In genomic region chr6:109222848-109223247, GRCh38 we compare ENCODE assay signal across 23 cellular contexts.
"Had no signal": no experiment of that assay in that cellular context is flagged by ENCODE, and none has a peak within 500 bp of the region (broad histone marks: within the 10 kb centered on the region; RNA-seq: fewer than 3 reads in every experiment).

No MANE protein-coding gene starts in this region.

- H3K27me3 ChIP-seq: breast epithelium had no signal

- DNase-seq: activated CD4-positive, alpha-beta T cell treated with anti-CD3 and anti-CD28 coated beads for 4 hours; activated CD8-positive, alpha-beta memory T cell treated with anti-CD3 and anti-CD28 coated beads for 24 hours; activated effector memory CD4-positive, alpha-beta T cell treated with anti-CD3 and anti-CD28 coated beads, Interleukin-2, amount 50 U/mL, for 16 hours; activated naive CD4-positive, alpha-beta T cell treated with Interleukin-2 at 50 U/mL for 16 hours; activated T-cell treated with anti-CD3 and anti-CD28 coated beads, Interleukin-2, amount 50 U/mL, for 4 hours; aorta; caudate nucleus; KG1; NCI-H1048; NCI-H1930; NCI-H2107; NCI-H2171 treated with DMSO at 0.1 percent for 48 hours; NCI-H226; NCI-H526 treated with DMSO at 0.1 percent for 48 hours; NCI-H82; RPMI8226; T-cell had no signal

- H3K4me3 Mint-ChIP-seq: activated T-cell treated with anti-CD3 and anti-CD28 coated beads, Interleukin-2, amount 50 U/mL, for 4 hours; T-cell had no signal

- ATAC-seq: activated CD4-positive, CD25-positive, alpha-beta regulatory T cell treated with anti-CD3 and anti-CD28 coated beads, Interleukin-2, amount 50 U/mL, for 24 hours; activated naive CD4-positive, alpha-beta T cell treated with anti-CD3 and anti-CD28 coated beads, Interleukin-2, amount 50 U/mL, for 72 hours; activated T-cell treated with anti-CD3 and anti-CD28 coated beads, Interleukin-2, amount 50 U/mL, for 4 hours; Panc1; Right ventricle myocardium inferior; T-cell had no signal

- H3K27ac ChIP-seq: breast epithelium, SK-N-MC had no signal

- H3K27ac Mint-ChIP-seq: activated naive CD4-positive, alpha-beta T cell treated with anti-CD3 and anti-CD28 coated beads, Interleukin-2, amount 50 U/mL, for 72 hours; T-cell had no signal

- H3K36me3 Mint-ChIP-seq: activated naive CD4-positive, alpha-beta T cell treated with anti-CD3 and anti-CD28 coated beads, Interleukin-2, amount 50 U/mL, for 72 hours; T-cell had no signal

- H3K9me3 ChIP-seq: breast epithelium had no signal

- H3K4me3 ChIP-seq: breast epithelium, SK-N-MC had no signal

- H3K36me3 ChIP-seq: breast epithelium had no signal

- H3K4me1 ChIP-seq: breast epithelium had no signal

- H3K9me3 Mint-ChIP-seq: activated naive CD4-positive, alpha-beta T cell treated with anti-CD3 and anti-CD28 coated beads, Interleukin-2, amount 50 U/mL, for 72 hours; activated T-cell treated with anti-CD3 and anti-CD28 coated beads, Interleukin-2, amount 50 U/mL, for 4 hours; T-cell had no signal
